ENCODE assay signal across 24 cellular contexts in the genomic region with DNA sequence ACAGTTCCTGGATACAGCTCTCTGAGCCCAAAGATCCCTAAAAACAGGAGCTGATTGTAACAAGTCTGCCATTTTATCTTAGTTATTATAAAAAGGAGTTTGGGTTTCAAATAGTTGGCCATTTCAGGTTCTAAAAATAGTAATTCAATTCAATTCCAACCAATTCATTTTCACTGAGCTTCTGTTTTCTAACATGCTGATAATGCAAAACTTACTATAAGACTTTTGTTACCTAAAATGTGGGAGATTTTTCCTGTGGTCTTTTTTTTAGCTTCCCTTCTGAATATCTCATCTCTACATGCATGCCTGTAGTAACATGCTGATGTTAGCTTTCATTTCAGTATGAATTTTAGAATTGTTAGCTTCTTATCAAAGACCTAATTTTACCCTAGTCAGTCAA. TPM values are rescaled to one million over a fixed set of nuclear protein-coding genes. Genes with fewer than 3 reads are reported as not detected.
DNase-seq lines count a peak whose midpoint lies in the region; ATAC-seq, FAIRE-seq and TF ChIP-seq lines count a peak whose summit lies in the region.
"Had no signal": no experiment of that assay in that cellular context is flagged by ENCODE, and none has a peak within 500 bp of the region (broad histone marks: within the 10 kb centered on the region; RNA-seq: fewer than 3 reads in every experiment).

No MANE protein-coding gene starts in this region.

- H2BK5ac ChIP-seq in IMR-90 (ENCODE audit: low read depth, low read length, poor library complexity, severe bottlenecking) = no peak overlapping the region

- no peak overlapping the region for H2BK15ac ChIP-seq in IMR-90 (ENCODE audit: low read depth, low read length)

- SMC1A ChIA-PET in GM12878 (lab: Charles Lee; ENCODE audit: uncharacterized antibody, unreplicated experiment) = interaction anchor here (0.9 to 4.8 kb wide), 14 partner anchors 11 to 574 kb away, joined by 3 to 40 read pairs (median 4); a partner anchor contains a TSS

- H4K20me1 ChIP-seq in IMR-90 (ENCODE audit: insufficient read depth, low read length) (peaks cover 46% of the 10 kb centered on the region), GM12878 (ENCODE audit: control insufficient read depth, insufficient read depth) (no peaks in the 10 kb centered on the region)

- H3K79me1 ChIP-seq in IMR-90 (ENCODE audit: low read depth in 1 of 2, low read length in 2 of 2) = peaks cover 13 to 58% of the 10 kb centered on the region in 2 experiments

- no peak overlapping the region for H2BK20ac ChIP-seq in IMR-90 (ENCODE audit: low read depth, low read length)

- DNase-seq in A673 (ENCODE audit: low spot score) = no peak
- no peak for DNase-seq in IMR-90
- no peak for DNase-seq in GM12878 (ENCODE audit: low read depth, low spot score)
- no peak for DNase-seq in thyroid gland
- no peak for DNase-seq in medulla oblongata (ENCODE audit: extremely low spot score)
- DNase-seq: AML-193; CD4-positive, alpha-beta memory T cell; COR-L47; NCI-H1092; NCI-H1417 treated with DMSO at 0.1 percent for 48 hours; NCI-H187; NCI-H2171 treated with DMSO at 0.1 percent for 48 hours; NCI-H345; NCI-H524; NCI-H748 treated with DMSO at 0.1 percent for 48 hours; NK-92 treated with Interleukin-12 subunit alpha and Interleukin-12 subunit beta, amount 100 ng/mL, for 24 hours; PC-3; SJCRH30 had no signal

- no peak overlapping the region for H4K5ac ChIP-seq in IMR-90 (ENCODE audit: low read depth, low read length)

- H3K14ac ChIP-seq in IMR-90 (replicated peaks; ENCODE audit: low read depth, low read length) = no peak overlapping the region

- CTCF ChIA-PET in A673 (lab: Charles Lee) = interaction anchor here (1.4 to 1.9 kb wide), 2 partner anchors 11 to 62 kb away, joined by 4 to 5 read pairs; no protein-coding TSS in a partner anchor
- CTCF ChIA-PET in IMR-90 (lab: Yijun Ruan, JAX) = interaction anchor here (1.1 to 1.5 kb wide), 2 partner anchors 11 to 707 kb away, joined by 4 to 5 read pairs; no protein-coding TSS in a partner anchor
- CTCF ChIA-PET in GM12878 (lab: Yijun Ruan, JAX) = interaction anchor here (0.7 to 4.3 kb wide), 13 partner anchors 10 to 709 kb away, joined by 3 to 57 read pairs (median 5); a partner anchor contains a TSS

- H3K18ac ChIP-seq in IMR-90 (ENCODE audit: low read depth, low read length) = no peak overlapping the region

- no peak overlapping the region for H4K8ac ChIP-seq in IMR-90 (ENCODE audit: low read depth in 2 of 2, low read length in 2 of 2)

- FAIRE-seq in GM12878 (lab: Jason Lieb, UNC) = no peak
- FAIRE-seq: G401.6, HTR-8/SVneo had no signal

- ATAC-seq in IMR-90 (ENCODE audit: low read depth) = no peak
- ATAC-seq in GM12878 = no peak
- no peak for ATAC-seq in HG03135 (IDR thresholded peaks at IDR 0.05; ENCODE audit: unreplicated experiment)
- ATAC-seq in GM21723 (IDR thresholded peaks at IDR 0.05; ENCODE audit: unreplicated experiment) = no peak
- no peak for ATAC-seq in GM21381 (IDR thresholded peaks at IDR 0.05; ENCODE audit: unreplicated experiment)

- no peaks in the 10 kb centered on the region for H3K9me1 ChIP-seq in IMR-90 (ENCODE audit: insufficient read depth, low read length)

- H3K4me3 ChIP-seq in A673 (ENCODE audit: low read depth, low read length, poor library complexity, severe bottlenecking) = no peak overlapping the region
- H3K4me3 ChIP-seq in IMR-90 (ENCODE audit: insufficient read depth, low read depth, low read length) = no peak overlapping the region
- no peak overlapping the region for H3K4me3 ChIP-seq in GM12878
- H3K4me3 ChIP-seq in thyroid gland (replicated peaks in 1 of 3) = no peak overlapping the region
- H3K4me3 ChIP-seq: BLaER1 treated with 17β-estradiol and CSF1 and Interleukin-3, amounts not matched to agents 10 nM and 100 nM; SJCRH30 had no signal

- TF ChIP-seq CTCF in A673 (conservative IDR thresholded peaks at IDR 0.05; ENCODE audit: low read depth, low read length) (no peak), IMR-90 (conservative IDR thresholded peaks at IDR 0.05; ENCODE audit: low read depth, low read length) (no peak), GM12878 (IDR thresholded peaks at IDR 0.05 in 2 of 3, conservative IDR thresholded peaks at IDR 0.05 in 1 of 3; ENCODE audit: control insufficient read depth in 2 of 3, extremely low read depth in 1 of 3, insufficient read depth in 1 of 3, low read depth in 3 of 3, low read length in 3 of 3) (no peak), thyroid gland (IDR thresholded peaks at IDR 0.05) (no peak)

- dilution Hi-C loops in IMR-90 (cut with HindIII; ENCODE audit: low sequenced_read_pairs, unreplicated experiment) = no loop called here

- H3K4me2 ChIP-seq in IMR-90 (ENCODE audit: low read depth, low read length) (no peak overlapping the region), GM12878 (ENCODE audit: control insufficient read depth, insufficient read depth) (0 out of 2 replicates have a peak overlapping the region, but pooled peaks have one; percentile 48)

- BruUV-seq in A673 (replicated peaks; lab: Mats Ljungman, UMichigan) (no TSS peak), IMR-90 (replicated peaks; lab: Mats Ljungman, UMichigan) (no TSS peak), GM12878 (replicated peaks; lab: Mats Ljungman, UMichigan) (no TSS peak)

- H3K27ac ChIP-seq in A673 (ENCODE audit: low read depth, low read length, poor library complexity, severe bottlenecking) (peak overlapping the region; percentile 24), IMR-90 (ENCODE audit: insufficient read depth, low read length) (no peak overlapping the region), GM12878 (ENCODE audit: control insufficient read depth, insufficient read depth) (no peak overlapping the region), thyroid gland (peak overlapping the region in 2 of 3 donors; percentile 19 to 49)
- H3K27ac ChIP-seq: BLaER1 treated with 17β-estradiol and CSF1 and Interleukin-3, amounts not matched to agents 10 nM and 100 nM; SJCRH30 had no signal

- intact Hi-C loops in A673 (cut with micrococcal nuclease; ENCODE audit: unreplicated experiment) (no loop called here), IMR-90 (cut with micrococcal nuclease) (loop anchor here (5.0 kb wide), 1 partner anchor 334 kb away; no protein-coding TSS in a partner anchor), GM12878 (cut with micrococcal nuclease; ENCODE audit: unreplicated experiment) (no loop called here), thyroid gland (cut with DNase I) (no loop called here)

- no peak overlapping the region for H3K9ac ChIP-seq in IMR-90 (ENCODE audit: low read depth, low read length)
- no peak overlapping the region for H3K9ac ChIP-seq in GM12878 (ENCODE audit: control insufficient read depth, insufficient read depth, low read length)
- H3K9ac ChIP-seq: BLaER1 treated with 17β-estradiol and CSF1 and Interleukin-3, amounts not matched to agents 10 nM and 100 nM had no signal

- no peak overlapping the region for H3K23ac ChIP-seq in IMR-90 (ENCODE audit: low read depth, low read length)

- RAD21 ChIA-PET in GM12878 (lab: Charles Lee; ENCODE audit: unreplicated experiment) = interaction anchor here (1.0 to 4.1 kb wide), 5 partner anchors 10 to 689 kb away, joined by 3 to 24 read pairs (median 6); no protein-coding TSS in a partner anchor

- no peaks in the 10 kb centered on the region for H3K27me3 ChIP-seq in A673 (replicated peaks; ENCODE audit: insufficient read depth, low read depth, low read length, poor library complexity)
- H3K27me3 ChIP-seq in IMR-90 (ENCODE audit: control insufficient read depth, insufficient read depth, low read length) = no peaks in the 10 kb centered on the region
- H3K27me3 ChIP-seq in GM12878 (replicated peaks in 1 of 2; ENCODE audit: control insufficient read depth in 2 of 2, insufficient read depth in 2 of 2, low read length in 1 of 2) = no peaks in the 10 kb centered on the region
- no peaks in the 10 kb centered on the region for H3K27me3 ChIP-seq in thyroid gland
- H3K27me3 ChIP-seq: BLaER1 treated with 17β-estradiol and CSF1 and Interleukin-3, amounts not matched to agents 10 nM and 100 nM; SJCRH30 had no signal

- H3K4me1 ChIP-seq in A673 (ENCODE audit: insufficient read depth, low read length, poor library complexity, severe bottlenecking) = peaks cover 23% of the 10 kb centered on the region
- H3K4me1 ChIP-seq in IMR-90 (ENCODE audit: control insufficient read depth, insufficient read depth, low read length) = 0 out of 2 replicates have a peak, but pooled peaks cover 2% of the 10 kb centered on the region
- no peaks in the 10 kb centered on the region; the same call in 1 of the 2 replicates for H3K4me1 ChIP-seq in GM12878 (ENCODE audit: control insufficient read depth, insufficient read depth, low read length)
- H3K4me1 ChIP-seq in thyroid gland = peaks cover 23 to 39% of the 10 kb centered on the region in 2 donors
- H3K4me1 ChIP-seq: SJCRH30 had no signal

- no peak overlapping the region for H2BK120ac ChIP-seq in IMR-90 (ENCODE audit: low read depth, low read length)

- POLR2A ChIA-PET in A673 (lab: Charles Lee; ENCODE audit: low non-redundant PET) (no interaction called here), IMR-90 (lab: Charles Lee; ENCODE audit: unreplicated experiment) (no interaction called here), GM12878 (lab: Charles Lee) (interaction anchor here (0.5 to 3.3 kb wide), 2 partner anchors 11 to 229 kb away, joined by 7 to 15 read pairs; no protein-coding TSS in a partner anchor)

- no peak overlapping the region for H2AK9ac ChIP-seq in IMR-90 (replicated peaks; ENCODE audit: low read depth, low read length, poor library complexity)

- in situ Hi-C loops in IMR-90 (cut with MboI; ENCODE audit: low sequenced_read_pairs) (loop anchor here (25.0 kb wide), 1 partner anchor 1059 kb away; no protein-coding TSS in a partner anchor), GM12878 (cut with MboI) (no loop called here)

- no peak overlapping the region for H4K91ac ChIP-seq in IMR-90 (ENCODE audit: insufficient read depth, low read depth, low read length)

- TF ChIP-seq EP300 in GM12878 (IDR thresholded peaks at IDR 0.05; ENCODE audit: borderline replicate concordance in 1 of 2, control insufficient read depth in 1 of 2, low read depth in 2 of 2, low read length in 2 of 2) = no peak

- H3K79me2 ChIP-seq in GM12878 (ENCODE audit: control insufficient read depth, insufficient read depth, low read length) = peaks cover 52% of the 10 kb centered on the region

- no peaks in the 10 kb centered on the region for H3K9me3 ChIP-seq in A673 (ENCODE audit: low read depth, low read length, poor library complexity, severe bottlenecking)
- H3K9me3 ChIP-seq in IMR-90 (ENCODE audit: control insufficient read depth, insufficient read depth, low read length) = no peaks in the 10 kb centered on the region
- H3K9me3 ChIP-seq in GM12878 (replicated peaks; ENCODE audit: control insufficient read depth, insufficient read depth, low read length) = no peaks in the 10 kb centered on the region
- no peaks in the 10 kb centered on the region for H3K9me3 ChIP-seq in thyroid gland
- H3K9me3 ChIP-seq: SJCRH30 had no signal

- TF ChIP-seq POLR2A in IMR-90 (IDR thresholded peaks at IDR 0.05; ENCODE audit: low read depth, low read length) (no peak), GM12878 (IDR thresholded peaks at IDR 0.05; ENCODE audit: low read depth, low read length) (no peak), thyroid gland (IDR thresholded peaks at IDR 0.05) (no peak)

- H3K36me3 ChIP-seq in A673 (ENCODE audit: insufficient read depth, low read length, poor library complexity, severe bottlenecking) (no peaks in the 10 kb centered on the region), IMR-90 (ENCODE audit: control insufficient read depth, insufficient read depth, low read length) (peaks cover 9% of the 10 kb centered on the region), GM12878 (ENCODE audit: control insufficient read depth in 2 of 2, insufficient read depth in 2 of 2, low read length in 1 of 2) (peaks cover 0 to 9% of the 10 kb centered on the region in 2 experiments), thyroid gland (no peaks in the 10 kb centered on the region)

- H2AFZ ChIP-seq in IMR-90 (replicated peaks; ENCODE audit: low read length, poor library complexity) (no peak overlapping the region), GM12878 (ENCODE audit: control insufficient read depth, low read depth, low read length) (no peak overlapping the region)

- no peak for TF ChIP-seq RAD21 in IMR-90 (IDR thresholded peaks at IDR 0.05; ENCODE audit: low read length)
- no peak for TF ChIP-seq RAD21 in GM12878 (IDR thresholded peaks at IDR 0.05; ENCODE audit: insufficient read depth, low read depth, low read length)

- no peak overlapping the region for H3K56ac ChIP-seq in IMR-90 (ENCODE audit: extremely low read depth, insufficient read depth, low read length)

- no peak overlapping the region for H2AK5ac ChIP-seq in IMR-90 (ENCODE audit: low read depth, low read length)

- H3K4ac ChIP-seq in IMR-90 (ENCODE audit: low read depth, low read length) = no peak overlapping the region

RNA-seq across cellular contexts. Expression of a gene that starts 13.4 kb away (rescaled TPM):
- 21.9 and 24.8 TPM in 2 replicates for total RNA-seq in A673 (2021)
- 19.9 and 26.9 TPM in 2 replicates for total RNA-seq in IMR-90 (2012; rRNA removed)
- polyA plus RNA-seq in IMR-90 (2012; rRNA removed) = 18.1 and 20.6 TPM in 2 replicates
- polyA plus RNA-seq in IMR-90 (2012; cell fraction: cytosol; rRNA removed) = 4.8 and 6.7 TPM in 2 replicates
- 1.7 and 7.1 TPM in 2 replicates for polyA plus RNA-seq in IMR-90 (2012; cell fraction: nucleus; rRNA removed; ENCODE audit: low replicate concordance)
- total RNA-seq in GM12878 (2013; cell fraction: nucleolus; rRNA removed) = 13.4 and 14.2 TPM in 2 replicates
- total RNA-seq in GM12878 (2014; rRNA removed) = 18.8 and 20.4 TPM in 2 replicates
- 26.6 and 27.3 TPM in 2 replicates for total RNA-seq in GM12878 (2014; rRNA removed; fragmentation: Illumina TruSeq; extraction: Trizol)
- total RNA-seq in GM12878 (2021) = 17.8 and 20.4 TPM in 2 replicates
- polyA plus RNA-seq in GM12878 (2011; ENCODE audit: low read depth) = 15.7 TPM
- polyA plus RNA-seq in GM12878 (2011; rRNA removed) = 26.3 and 32.1 TPM in 2 replicates
- 11.6 and 11.7 TPM in 2 replicates for polyA plus RNA-seq in GM12878 (2011; cell fraction: cytosol; rRNA removed)
- polyA plus RNA-seq in GM12878 (2011; cell fraction: nucleus; rRNA removed) = 6.9 and 8.9 TPM in 2 replicates
- polyA plus RNA-seq in GM12878 (2012) = 21.3 and 22.5 TPM in 2 replicates
- 28.2 and 30.1 TPM in 2 replicates for polyA plus RNA-seq in GM12878 (2014; fragmentation: Illumina TruSeq; extraction: Trizol)
- polyA plus RNA-seq in GM12878 (2014; fragmentation: Nextera tagmentation; extraction: Ambion mirVana) = 10 to 100 TPM; 33.2 to 35.0 TPM
- 19.2 and 19.8 TPM in 2 replicates for polyA plus RNA-seq in GM12878 (2014; rRNA removed)
- 10 to 100 TPM; 34.7 to 39.8 TPM for polyA plus RNA-seq in GM12878 (2016; fragmentation: Nextera tagmentation; extraction: Ambion mirVana)
- polyA minus RNA-seq in GM12878 (2011; rRNA and poly(A)+ RNA removed) = 9.8 and 11.0 TPM in 2 replicates
- 7.2 and 8.3 TPM in 2 replicates for polyA minus RNA-seq in GM12878 (2011; cell fraction: cytosol; rRNA and poly(A)+ RNA removed)
- 4.2 and 7.8 TPM in 2 replicates for polyA minus RNA-seq in GM12878 (2011; cell fraction: nucleus; rRNA and poly(A)+ RNA removed)
- 10 to 100 TPM in 3 of 4 donors, 1 to 10 TPM in 1; 9.3 to 25.8 (median 15.2) TPM for total RNA-seq in thyroid gland

Comparison
In these comparisons a context has a peak if more than half of its experiments do, and no peak if none do; other contexts are left out.
1. H3K27ac ChIP-seq: peak in A673 (single experiment) and thyroid gland (2 of 3); none in IMR-90 (single experiment) and GM12878 (single experiment).